1 cellular context compared by ENCODE assay signal in genomic region chr11:121488641-121489040, GRCh38.
TF ChIP-seq lines count a peak whose summit lies in the region.

No MANE protein-coding gene starts in this region.

TF ChIP-seq in SK-N-SH, 30 proteins besides CTCF, POLR2A, EP300 and RAD21 (continued from another document):
- no peak for TF ChIP-seq EZH2phosphoT487 (IDR thresholded peaks at IDR 0.05; ENCODE audit: borderline replicate concordance, low read depth)
